Comparison of ENCODE assay signal across 18 cellular contexts in the genomic region with DNA sequence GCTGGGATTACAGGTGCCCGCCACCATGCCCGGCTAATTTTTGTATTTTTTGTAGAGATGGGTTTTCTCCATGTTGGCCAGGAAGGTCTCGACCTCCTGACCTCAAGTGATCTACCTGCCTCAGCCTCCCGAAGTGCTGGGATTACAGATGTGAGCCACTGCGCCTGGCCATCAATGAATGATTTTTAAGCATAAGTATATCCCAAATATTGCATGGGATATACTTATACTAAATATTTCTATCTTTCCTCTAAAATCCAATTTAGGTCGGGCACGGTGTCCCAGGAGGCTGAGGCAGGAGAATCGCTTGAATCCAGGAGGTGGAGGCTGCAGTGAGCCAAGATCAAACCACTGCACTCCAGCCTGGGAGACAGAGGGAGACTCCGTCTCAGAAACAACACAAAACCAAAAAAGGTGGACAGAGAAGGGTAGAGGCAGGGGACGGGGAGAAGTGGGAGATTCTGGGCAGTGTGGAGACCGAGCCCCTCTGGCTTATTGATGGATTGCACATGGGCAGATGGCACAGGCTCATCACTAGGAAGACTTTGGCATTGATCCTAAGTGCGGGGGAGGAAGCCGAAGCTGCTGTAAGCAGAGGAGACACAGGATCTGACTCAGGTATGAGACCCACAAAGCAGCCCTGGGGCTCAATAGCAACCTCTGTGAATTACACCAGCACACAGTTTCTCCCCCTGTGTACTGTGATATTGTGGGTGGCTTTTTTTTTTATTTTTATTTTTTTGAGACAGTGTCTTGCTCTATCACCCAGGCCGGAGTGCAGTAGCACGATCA. TPM values are rescaled to one million over a fixed set of nuclear protein-coding genes. Genes with fewer than 3 reads are reported as not detected.
DNase-seq lines count a peak whose midpoint lies in the region; ATAC-seq, FAIRE-seq and TF ChIP-seq lines count a peak whose summit lies in the region.
"Had no signal": no experiment of that assay in that cellular context is flagged by ENCODE, and none has a peak within 500 bp of the region (broad histone marks: within the 10 kb centered on the region; RNA-seq: fewer than 3 reads in every experiment).

No MANE protein-coding gene starts in this region.

- CTCF ChIA-PET in SK-N-SH (lab: Yijun Ruan, JAX) = interaction anchor here (1.4 to 1.5 kb wide), 2 partner anchors 17 to 22 kb away, joined by 4 to 5 read pairs; no protein-coding TSS in a partner anchor

- H3K9me2 ChIP-seq in SK-N-SH = no peaks in the 10 kb centered on the region

- no peak for DNase-seq in SK-N-SH
- DNase-seq in RCC 7860 (ENCODE audit: low spot score) = peak; percentile 27
- DNase-seq in dermis blood vessel endothelial cell = peak; percentile 27
- DNase-seq in KG1 (lab: John Stamatoyannopoulos, UW) = no peak
- no peak for DNase-seq in glutamatergic neuron
- no peak for DNase-seq in stimulated activated naive CD4-positive, alpha-beta T cell (lab: John Stamatoyannopoulos, UW)
- DNase-seq: activated gamma-delta T cell; DMS53; erythroblast; MM.1S; ovary; stimulated activated CD4-positive, alpha-beta T cell treated with anti-CD3 and anti-CD28 coated beads, Interleukin-15, amount 100 ng/mL, for 24 hours; T-helper 9 cell; transverse colon had no signal

- TF ChIP-seq CTCF in SK-N-SH (IDR thresholded peaks at IDR 0.05) = no peak
- TF ChIP-seq CTCF in glutamatergic neuron (IDR thresholded peaks at IDR 0.05; ENCODE audit: partially characterized antibody, unreplicated experiment) = no peak

- H3K4me3 Mint-ChIP-seq in glutamatergic neuron (ENCODE audit: unreplicated experiment) = no peak overlapping the region

- no peak overlapping the region for H2AFZ ChIP-seq in SK-N-SH (ENCODE audit: low read depth)

- no peak overlapping the region for H3K9ac ChIP-seq in SK-N-SH

- peaks cover 3% of the 10 kb centered on the region for H3K9me3 Mint-ChIP-seq in glutamatergic neuron (ENCODE audit: unreplicated experiment)

- no peak for TF ChIP-seq RAD21 in SK-N-SH (IDR thresholded peaks at IDR 0.05; ENCODE audit: low read length)

- no peaks in the 10 kb centered on the region for H4K20me1 ChIP-seq in SK-N-SH (ENCODE audit: insufficient read depth)

- no peak overlapping the region for H3K27ac ChIP-seq in SK-N-SH (ENCODE audit: low read depth in 2 of 2, low read length in 1 of 2)
- H3K27ac ChIP-seq: A549, ovary, transverse colon had no signal

- H3K4me3 ChIP-seq in SK-N-SH (ENCODE audit: low read depth in 2 of 2, low read length in 1 of 2) = no peak overlapping the region
- H3K4me3 ChIP-seq: A549, GM12878, ovary, transverse colon had no signal

- POLR2A ChIA-PET in SK-N-SH (lab: Yijun Ruan, JAX) = no interaction called here

- H3K4me1 Mint-ChIP-seq in glutamatergic neuron (ENCODE audit: low read depth, unreplicated experiment) = no peaks in the 10 kb centered on the region

- no peaks in the 10 kb centered on the region for H3K27me3 ChIP-seq in SK-N-SH (ENCODE audit: insufficient read depth)
- H3K27me3 ChIP-seq: ovary, transverse colon had no signal

- TF ChIP-seq EP300 in SK-N-SH (IDR thresholded peaks at IDR 0.05; ENCODE audit: borderline replicate concordance in 1 of 2, low read depth in 1 of 2, low read length in 1 of 2) = no peak

- H3K36me3 Mint-ChIP-seq in glutamatergic neuron (ENCODE audit: unreplicated experiment) = no peaks in the 10 kb centered on the region

- H3K79me2 ChIP-seq in SK-N-SH (ENCODE audit: insufficient read depth) = no peaks in the 10 kb centered on the region

- no peaks in the 10 kb centered on the region for H3K36me3 ChIP-seq in SK-N-SH (replicated peaks in 1 of 2; ENCODE audit: control insufficient read depth in 1 of 2, insufficient read depth in 2 of 2, low read length in 1 of 2)
- H3K36me3 ChIP-seq: ovary, transverse colon had no signal

- no peaks in the 10 kb centered on the region for H3K9me3 ChIP-seq in SK-N-SH
- H3K9me3 ChIP-seq: A549, ovary, transverse colon had no signal

- 84% methylated on average over 15 of the region's 15 CpGs for WGBS in SK-N-SH (ENCODE audit: low lambda C conversion rate)

- peaks cover 3% of the 10 kb centered on the region for H3K27me3 Mint-ChIP-seq in glutamatergic neuron (ENCODE audit: unreplicated experiment)

- no peaks in the 10 kb centered on the region for H3K4me1 ChIP-seq in SK-N-SH (ENCODE audit: control insufficient read depth in 1 of 2, insufficient read depth in 2 of 2, low read depth in 1 of 2, low read length in 1 of 2)
- H3K4me1 ChIP-seq: A549, transverse colon had no signal

- no peak overlapping the region for H3K4me2 ChIP-seq in SK-N-SH
- H3K4me2 ChIP-seq: A549 had no signal

- FAIRE-seq in RCC 7860 (lab: Jason Lieb, UNC) = no peak
- FAIRE-seq: A549, GM12878 had no signal

- ATAC-seq in SK-N-SH treated with all-trans-retinoic acid at 6 μM for 48 hours (peak; percentile 63), GM21360 (IDR thresholded peaks at IDR 0.05; ENCODE audit: unreplicated experiment) (no peak)
- ATAC-seq: A549, GM12878 had no signal

- no peak overlapping the region for H3K27ac Mint-ChIP-seq in glutamatergic neuron (ENCODE audit: unreplicated experiment)

- H3F3A ChIP-seq in SK-N-SH (replicated peaks; ENCODE audit: insufficient read depth) = no peaks in the 10 kb centered on the region

TF ChIP-seq in SK-N-SH treated with all-trans-retinoic acid at 6 μM for 48 hours, 23 proteins besides CTCF, POLR2A, EP300 and RAD21:
- TF ChIP-seq TCF4 (CRISPR knock-in tag; IDR thresholded peaks at IDR 0.05; ENCODE audit: borderline replicate concordance) (no peak), OSR1 (CRISPR knock-in tag; IDR thresholded peaks at IDR 0.05) (no peak), ARNTL (CRISPR knock-in tag; IDR thresholded peaks at IDR 0.05; ENCODE audit: borderline replicate concordance, low read depth) (no peak), BACH2 (CRISPR knock-in tag; IDR thresholded peaks at IDR 0.05; ENCODE audit: borderline replicate concordance) (no peak)

TF ChIP-seq in SK-N-SH, 30 proteins besides CTCF, POLR2A, EP300 and RAD21:
- TF ChIP-seq CHD2 (IDR thresholded peaks at IDR 0.05; ENCODE audit: low read length, partially characterized antibody) = no peak

RNA-seq across cellular contexts. Expression of a gene that starts 13.5 kb away (rescaled TPM):
- not detected in 2 replicates for polyA plus RNA-seq in SK-N-SH (2012; rRNA removed)
- polyA plus RNA-seq in SK-N-SH (2012; cell fraction: cytosol; rRNA removed) = not detected in 2 replicates
- polyA plus RNA-seq in SK-N-SH (2012; cell fraction: nucleus; rRNA removed) = 0.04 TPM in 1 of 2 replicates, not detected in the other
- not detected in 2 replicates for total RNA-seq in dermis blood vessel endothelial cell
- total RNA-seq in glutamatergic neuron (ENCODE audit: unreplicated experiment) = not detected
- polyA plus RNA-seq: A549 had no signal

RNA-seq across cellular contexts. Expression of a gene that starts 20.1 kb away (rescaled TPM):
- polyA plus RNA-seq in SK-N-SH (2012; rRNA removed) = 23.9 and 43.4 TPM in 2 replicates
- polyA plus RNA-seq in SK-N-SH (2012; cell fraction: cytosol; rRNA removed) = 22.9 and 34.0 TPM in 2 replicates
- polyA plus RNA-seq in SK-N-SH (2012; cell fraction: nucleus; rRNA removed) = 57.4 and 61.6 TPM in 2 replicates
- 22.0 and 55.7 TPM in 2 replicates for total RNA-seq in dermis blood vessel endothelial cell
- total RNA-seq in glutamatergic neuron (ENCODE audit: unreplicated experiment) = 10.4 TPM

RNA-seq across cellular contexts. Expression of a gene that starts 21.8 kb away (rescaled TPM):
- 129 and 136 TPM in 2 replicates for polyA plus RNA-seq in SK-N-SH (2012; rRNA removed)
- 55.6 and 96.3 TPM in 2 replicates for polyA plus RNA-seq in SK-N-SH (2012; cell fraction: cytosol; rRNA removed)
- polyA plus RNA-seq in SK-N-SH (2012; cell fraction: nucleus; rRNA removed) = 67.5 and 82.1 TPM in 2 replicates
- total RNA-seq in dermis blood vessel endothelial cell (111 and 167 TPM in 2 replicates), glutamatergic neuron (ENCODE audit: unreplicated experiment) (6.8 TPM)

RNA-seq across cellular contexts. Expression of a gene that starts 57.7 kb away (rescaled TPM):
- 1.8 and 2.7 TPM in 2 replicates for polyA plus RNA-seq in SK-N-SH (2012; rRNA removed)
- polyA plus RNA-seq in SK-N-SH (2012; cell fraction: cytosol; rRNA removed) = 1.9 and 2.6 TPM in 2 replicates
- 2.1 and 3.7 TPM in 2 replicates for polyA plus RNA-seq in SK-N-SH (2012; cell fraction: nucleus; rRNA removed)
- 4.9 and 7.7 TPM in 2 replicates for total RNA-seq in dermis blood vessel endothelial cell
- not detected for total RNA-seq in glutamatergic neuron (ENCODE audit: unreplicated experiment)

Comparison
In these comparisons a context has a peak if more than half of its experiments do, and no peak if none do; other contexts are left out.
1. DNase-seq: peak in RCC 7860 (single experiment) and dermis blood vessel endothelial cell (single experiment); none in SK-N-SH (single experiment), KG1 (single experiment), glutamatergic neuron (single experiment) and stimulated activated naive CD4-positive, alpha-beta T cell (0 of 6).
2. RNA of a gene that starts 21.8 kb away (total RNA-seq): 111 to 167 TPM in dermis blood vessel endothelial cell; 6.8 TPM in glutamatergic neuron (single experiment); every median in the first group is over 10 times any median in the second.